18 cellular contexts compared by ENCODE assay signal in genomic region chr6:148932731-148933130, GRCh38.
DNase-seq lines count a peak whose midpoint lies in the region; ATAC-seq and TF ChIP-seq lines count a peak whose summit lies in the region.
"Had no signal": no experiment of that assay in that cellular context is flagged by ENCODE, and none has a peak within 500 bp of the region (broad histone marks: within the 10 kb centered on the region; RNA-seq: fewer than 3 reads in every experiment).

No MANE protein-coding gene starts in this region.

- peaks cover 3% of the 10 kb centered on the region; the same call in 1 of the 2 replicates for H3K9me1 ChIP-seq in IMR-90 (ENCODE audit: insufficient read depth, low read length)

- in situ Hi-C loops in IMR-90 (cut with MboI; ENCODE audit: low sequenced_read_pairs), result no loop called here

- no peak overlapping the region for H3K4me2 ChIP-seq in IMR-90 (ENCODE audit: low read depth, low read length)
- H3K4me2 ChIP-seq in trophoblast cell (ENCODE audit: low read length), result no peak overlapping the region
- H3K4me2 ChIP-seq: A549 had no signal

- H3K27me3 ChIP-seq in IMR-90 (ENCODE audit: control insufficient read depth, insufficient read depth, low read length) (no peaks in the 10 kb centered on the region), trophoblast cell (ENCODE audit: insufficient read depth, low read length) (no peaks in the 10 kb centered on the region), heart left ventricle (no peaks in the 10 kb centered on the region)

- H3K4me3 ChIP-seq in IMR-90 (ENCODE audit: insufficient read depth, low read depth, low read length) (no peak overlapping the region), fibroblast of pulmonary artery (replicated peaks; ENCODE audit: low read depth, low read length) (no peak overlapping the region), trophoblast cell (ENCODE audit: low read depth, low read length) (no peak overlapping the region), heart left ventricle (no peak overlapping the region)
- H3K4me3 ChIP-seq: A549 had no signal

- H3K36me3 ChIP-seq in IMR-90 (ENCODE audit: control insufficient read depth, insufficient read depth, low read length) (no peaks in the 10 kb centered on the region), trophoblast cell (ENCODE audit: control insufficient read depth in 1 of 2, insufficient read depth in 2 of 2, low read length in 2 of 2) (peaks cover 0 to 2% of the 10 kb centered on the region in 2 experiments), heart left ventricle (no peaks in the 10 kb centered on the region)

- DNase-seq in IMR-90 (peak; percentile 44), amniotic epithelial cell (ENCODE audit: low read depth) (peak; percentile 76), fibroblast of pulmonary artery (ENCODE audit: low read depth) (peak; percentile 80), trophoblast cell (peak; percentile 84 to 95), MCF 10A (ENCODE audit: unreplicated experiment) (no peak), heart left ventricle (no peak), NCI-H2171 (lab: John Stamatoyannopoulos, UW) (no peak), hypothalamus (lab: John Stamatoyannopoulos, UW) (no peak)
- DNase-seq: CD4-positive, CD25-positive, alpha-beta regulatory T cell; DMS79; Kasumi-1; NCI-H1105 treated with DMSO at 0.1 percent for 48 hours; NCI-H2029 treated with DMSO at 0.1 percent for 48 hours; NCI-H524 treated with DMSO at 0.1 percent for 48 hours; NCI-H82; OCI-M1 had no signal

- POLR2A ChIA-PET in IMR-90 (lab: Charles Lee; ENCODE audit: unreplicated experiment) (no interaction called here), MCF 10A (lab: Yijun Ruan, JAX) (no interaction called here)

- H3K79me1 ChIP-seq in IMR-90 (ENCODE audit: low read depth in 1 of 2, low read length in 2 of 2) (no peaks in the 10 kb centered on the region), trophoblast cell (ENCODE audit: low read length) (no peaks in the 10 kb centered on the region)

- TF ChIP-seq POLR2A in IMR-90 (IDR thresholded peaks at IDR 0.05; ENCODE audit: low read depth, low read length) (no peak), heart left ventricle (IDR thresholded peaks at IDR 0.05) (no peak)

- no peak overlapping the region for H3K14ac ChIP-seq in IMR-90 (replicated peaks; ENCODE audit: low read depth, low read length)
- H3K14ac ChIP-seq in trophoblast cell (ENCODE audit: low read length), result no peak overlapping the region

- intact Hi-C loops in IMR-90 (cut with micrococcal nuclease), result no loop called here
- intact Hi-C loops in MCF 10A (cut with micrococcal nuclease), result no loop called here
- intact Hi-C loops in heart left ventricle (cut with DNase I), result no loop called here

- H3K56ac ChIP-seq in IMR-90 (ENCODE audit: extremely low read depth, insufficient read depth, low read length), result no peak overlapping the region

- H4K12ac ChIP-seq in trophoblast cell (ENCODE audit: low read depth, low read length), result no peak overlapping the region

- H2BK12ac ChIP-seq in trophoblast cell (ENCODE audit: low read length), result no peak overlapping the region

- no peak overlapping the region for H3K18ac ChIP-seq in IMR-90 (ENCODE audit: low read depth, low read length)
- H3K18ac ChIP-seq in trophoblast cell (ENCODE audit: low read length), result no peak overlapping the region

- TF ChIP-seq RAD21 in IMR-90 (IDR thresholded peaks at IDR 0.05; ENCODE audit: low read length), result no peak

- no peaks in the 10 kb centered on the region for H3K27me3 Mint-ChIP-seq in MCF 10A (ENCODE audit: insufficient read depth, unreplicated experiment)

- H3K27ac Mint-ChIP-seq in MCF 10A (ENCODE audit: low read depth, unreplicated experiment), result no peak overlapping the region
- H3K27ac Mint-ChIP-seq: CD4-positive, CD25-positive, alpha-beta regulatory T cell had no signal

- H3K36me3 Mint-ChIP-seq in MCF 10A (ENCODE audit: insufficient read depth, unreplicated experiment), result no peaks in the 10 kb centered on the region
- H3K36me3 Mint-ChIP-seq: CD4-positive, CD25-positive, alpha-beta regulatory T cell had no signal

- H3K79me2 ChIP-seq in trophoblast cell (ENCODE audit: control insufficient read depth, insufficient read depth, low read length, poor library complexity), result no peaks in the 10 kb centered on the region

- no peak overlapping the region for H2BK15ac ChIP-seq in IMR-90 (ENCODE audit: low read depth, low read length)

- no peaks in the 10 kb centered on the region for H3K9me3 ChIP-seq in IMR-90 (ENCODE audit: control insufficient read depth, insufficient read depth, low read length)
- peaks cover 2% of the 10 kb centered on the region for H3K9me3 ChIP-seq in trophoblast cell (ENCODE audit: insufficient read depth, low read depth, low read length)
- no peaks in the 10 kb centered on the region for H3K9me3 ChIP-seq in heart left ventricle
- H3K9me3 ChIP-seq: A549 had no signal

- H2BK120ac ChIP-seq in IMR-90 (ENCODE audit: low read depth, low read length) (no peak overlapping the region), trophoblast cell (ENCODE audit: insufficient read depth, low read length, poor library complexity) (no peak overlapping the region)

- no peak overlapping the region for H2AK9ac ChIP-seq in IMR-90 (replicated peaks; ENCODE audit: low read depth, low read length, poor library complexity)

- no peak overlapping the region for H2BK20ac ChIP-seq in IMR-90 (ENCODE audit: low read depth, low read length)

- no peak overlapping the region for H3K4ac ChIP-seq in IMR-90 (ENCODE audit: low read depth, low read length)
- H3K4ac ChIP-seq in trophoblast cell (ENCODE audit: low read depth, low read length), result no peak overlapping the region

- H3K9me3 Mint-ChIP-seq in MCF 10A (ENCODE audit: unreplicated experiment), result no peaks in the 10 kb centered on the region
- H3K9me3 Mint-ChIP-seq: CD4-positive, CD25-positive, alpha-beta regulatory T cell had no signal

- H3K4me1 ChIP-seq in IMR-90 (ENCODE audit: control insufficient read depth, insufficient read depth, low read length), result peaks cover 5% of the 10 kb centered on the region
- no peaks in the 10 kb centered on the region for H3K4me1 ChIP-seq in trophoblast cell (ENCODE audit: control insufficient read depth in 1 of 2, insufficient read depth in 2 of 2, low read length in 2 of 2)
- peaks cover 0 to 12% (median 0%) of the 10 kb centered on the region in 12 donors for H3K4me1 ChIP-seq in heart left ventricle
- H3K4me1 ChIP-seq: A549 had no signal

- ATAC-seq in IMR-90 (ENCODE audit: low read depth) (no peak), heart left ventricle (no peak)
- ATAC-seq: A549, Right ventricle myocardium inferior had no signal

- no peak overlapping the region for H2BK5ac ChIP-seq in IMR-90 (ENCODE audit: low read depth, low read length, poor library complexity, severe bottlenecking)
- no peak overlapping the region for H2BK5ac ChIP-seq in trophoblast cell (ENCODE audit: low read depth, low read length, poor library complexity)

- no peak overlapping the region for H4K5ac ChIP-seq in IMR-90 (ENCODE audit: low read depth, low read length)

- CTCF ChIA-PET in IMR-90 (lab: Yijun Ruan, JAX), result no interaction called here
- CTCF ChIA-PET in MCF 10A (lab: Yijun Ruan, JAX), result no interaction called here

- H4K8ac ChIP-seq in IMR-90 (ENCODE audit: low read depth in 2 of 2, low read length in 2 of 2) (no peak overlapping the region), trophoblast cell (ENCODE audit: low read depth, low read length) (no peak overlapping the region)

- no peak overlapping the region for H3K4me3 Mint-ChIP-seq in MCF 10A (ENCODE audit: unreplicated experiment)
- H3K4me3 Mint-ChIP-seq: CD4-positive, CD25-positive, alpha-beta regulatory T cell had no signal

- H3K9ac ChIP-seq in IMR-90 (ENCODE audit: low read depth, low read length) (no peak overlapping the region), trophoblast cell (ENCODE audit: low read length) (no peak overlapping the region)

- no peak overlapping the region for H3K27ac ChIP-seq in IMR-90 (ENCODE audit: insufficient read depth, low read length)
- no peak overlapping the region for H3K27ac ChIP-seq in trophoblast cell (ENCODE audit: low read depth, low read length)
- H3K27ac ChIP-seq in heart left ventricle, result no peak overlapping the region
- H3K27ac ChIP-seq: A549 had no signal

- H2AFZ ChIP-seq in IMR-90 (replicated peaks; ENCODE audit: low read length, poor library complexity) (no peak overlapping the region), trophoblast cell (ENCODE audit: insufficient read depth, low read length, poor library complexity) (no peak overlapping the region)

- no peaks in the 10 kb centered on the region for H4K20me1 ChIP-seq in IMR-90 (ENCODE audit: insufficient read depth, low read length)

- TF ChIP-seq CTCF in IMR-90 (conservative IDR thresholded peaks at IDR 0.05; ENCODE audit: low read depth, low read length) (no peak), fibroblast of pulmonary artery (IDR thresholded peaks at IDR 0.05; ENCODE audit: low read length, missing control alignments) (no peak), MCF 10A (IDR thresholded peaks at IDR 0.05; ENCODE audit: unreplicated experiment) (no peak), heart left ventricle (IDR thresholded peaks at IDR 0.05) (no peak)

- BruUV-seq in IMR-90 (replicated peaks; lab: Mats Ljungman, UMichigan) (no TSS peak), MCF 10A (replicated peaks; lab: Mats Ljungman, UMichigan) (no TSS peak)

- dilution Hi-C loops in IMR-90 (cut with HindIII; ENCODE audit: low sequenced_read_pairs, unreplicated experiment), result no loop called here

- no CpG with 5 or more reads among the region's 4 CpGs for WGBS in IMR-90 (ENCODE audit: extremely low coverage in 2 of 2, insufficient read length in 1 of 2), 2 experiments
- WGBS in trophoblast cell (ENCODE audit: extremely low coverage, insufficient coverage, insufficient read length), result no CpG with 5 or more reads among the region's 4 CpGs
- WGBS in heart left ventricle, 4 donors, result 74 to 83% (median 79%) methylated on average over 4 of the region's 4 CpGs

- H4K91ac ChIP-seq in IMR-90 (ENCODE audit: insufficient read depth, low read depth, low read length), result no peak overlapping the region
- H4K91ac ChIP-seq in trophoblast cell (ENCODE audit: low read depth, low read length), result no peak overlapping the region

- H3K23ac ChIP-seq in IMR-90 (ENCODE audit: low read depth, low read length) (no peak overlapping the region), trophoblast cell (ENCODE audit: low read length) (no peak overlapping the region)

- peaks cover 14% of the 10 kb centered on the region for H3K4me1 Mint-ChIP-seq in MCF 10A (ENCODE audit: insufficient read depth, unreplicated experiment)

- H2AK5ac ChIP-seq in IMR-90 (ENCODE audit: low read depth, low read length) (no peak overlapping the region), trophoblast cell (ENCODE audit: low read length) (no peak overlapping the region)

TF ChIP-seq in IMR-90, 13 proteins besides CTCF, POLR2A, EP300 and RAD21:
- TF ChIP-seq CHD1 (IDR thresholded peaks at IDR 0.05; ENCODE audit: low read depth, low read length) (no peak), USF2 (IDR thresholded peaks at IDR 0.05; ENCODE audit: low read depth, low read length) (no peak)

Comparison
In these comparisons a context has a peak if more than half of its experiments do, and no peak if none do; other contexts are left out.
1. DNase-seq: peak in IMR-90 (single experiment), amniotic epithelial cell (single experiment), fibroblast of pulmonary artery (single experiment) and trophoblast cell (2 of 2); none in MCF 10A (single experiment), heart left ventricle (0 of 5), NCI-H2171 (single experiment) and hypothalamus (0 of 51).